Comparison of ENCODE assay signal across 8 cellular contexts in the genomic region with DNA sequence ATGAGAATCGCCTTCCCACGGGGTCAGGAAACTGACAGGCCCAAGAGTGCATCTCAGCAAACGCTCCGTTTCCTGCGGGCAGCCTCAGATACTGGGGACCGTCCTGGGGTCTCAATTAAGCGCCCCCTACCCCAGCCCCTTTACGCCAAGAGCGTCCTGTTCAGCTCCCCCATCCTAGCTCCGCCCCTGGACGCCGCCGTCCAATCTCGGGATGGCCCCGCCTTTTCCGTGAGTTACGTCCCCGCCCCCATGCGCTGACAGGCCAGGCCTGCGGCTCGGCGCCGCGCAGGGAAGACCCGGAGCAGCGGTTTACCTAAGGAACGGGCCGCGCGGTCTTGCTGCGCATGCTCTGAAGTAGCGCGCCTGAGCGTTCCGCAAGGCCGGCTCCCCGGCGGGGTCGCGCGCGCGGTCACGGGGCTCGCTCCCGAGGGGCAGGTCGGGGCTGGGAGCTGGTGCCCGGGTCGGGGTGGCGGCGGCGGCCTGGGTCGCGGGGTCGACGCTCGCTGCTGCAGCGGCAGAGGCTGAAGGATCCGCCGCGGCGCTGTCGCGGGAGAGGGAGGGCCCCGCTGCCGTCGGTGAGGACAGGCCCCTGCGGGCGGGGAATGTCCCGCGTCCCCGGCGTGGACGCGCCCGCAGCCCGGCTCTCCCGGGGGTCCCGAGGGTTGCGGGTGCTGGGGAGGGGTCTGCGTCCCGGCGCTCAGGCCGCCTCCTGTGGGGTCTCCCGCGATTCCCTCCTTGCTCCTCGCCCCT. TPM values are rescaled to one million over a fixed set of nuclear protein-coding genes. Genes with fewer than 3 reads are reported as not detected.
DNase-seq lines count a peak whose midpoint lies in the region; ATAC-seq and TF ChIP-seq lines count a peak whose summit lies in the region.

A gene with protein sequence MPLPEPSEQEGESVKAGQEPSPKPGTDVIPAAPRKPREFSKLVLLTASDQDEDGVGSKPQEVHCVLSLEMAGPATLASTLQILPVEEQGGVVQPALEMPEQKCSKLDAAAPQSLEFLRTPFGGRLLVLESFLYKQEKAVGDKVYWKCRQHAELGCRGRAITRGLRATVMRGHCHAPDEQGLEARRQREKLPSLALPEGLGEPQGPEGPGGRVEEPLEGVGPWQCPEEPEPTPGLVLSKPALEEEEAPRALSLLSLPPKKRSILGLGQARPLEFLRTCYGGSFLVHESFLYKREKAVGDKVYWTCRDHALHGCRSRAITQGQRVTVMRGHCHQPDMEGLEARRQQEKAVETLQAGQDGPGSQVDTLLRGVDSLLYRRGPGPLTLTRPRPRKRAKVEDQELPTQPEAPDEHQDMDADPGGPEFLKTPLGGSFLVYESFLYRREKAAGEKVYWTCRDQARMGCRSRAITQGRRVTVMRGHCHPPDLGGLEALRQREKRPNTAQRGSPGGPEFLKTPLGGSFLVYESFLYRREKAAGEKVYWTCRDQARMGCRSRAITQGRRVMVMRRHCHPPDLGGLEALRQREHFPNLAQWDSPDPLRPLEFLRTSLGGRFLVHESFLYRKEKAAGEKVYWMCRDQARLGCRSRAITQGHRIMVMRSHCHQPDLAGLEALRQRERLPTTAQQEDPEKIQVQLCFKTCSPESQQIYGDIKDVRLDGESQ (plus strand): TSS at position 352 of the 750 bp plus-strand sequence. CDS start 17,755 bp downstream, outside the sequence.

- TF ChIP-seq POLR2A in Peyer's patch (IDR thresholded peaks at IDR 0.05): peak; percentile 51 to 65

- peak; percentile 88 for DNase-seq in DMS79 treated with DMSO at 0.1 percent for 48 hours (lab: John Stamatoyannopoulos, UW)
- DNase-seq in Peyer's patch: peak; percentile 99 to 100 (median 99)
- peak; percentile 99 for DNase-seq in activated T-cell treated with anti-CD3 and anti-CD28 coated beads, Interleukin-2, amount 50 U/mL, for 48 hours
- peak; percentile 98 for DNase-seq in stimulated activated CD8-positive, alpha-beta memory T cell treated with anti-CD3 and anti-CD28 coated beads, Interleukin-7, amount 100 ng/mL, for 1 hour (ENCODE audit: low read depth in 2 of 2)

- H3K9me3 ChIP-seq in KOPT-K1 (ENCODE audit: insufficient read depth, low read length, poor library complexity, severe bottlenecking): no peaks in the 10 kb centered on the region
- no peaks in the 10 kb centered on the region for H3K9me3 ChIP-seq in Peyer's patch
- H3K9me3 ChIP-seq in esophagus (ENCODE audit: control insufficient read depth in 2 of 2, insufficient read depth in 1 of 2, low read depth in 1 of 2, low read length in 1 of 2): no peaks in the 10 kb centered on the region
- H3K9me3 ChIP-seq in muscle layer of colon (ENCODE audit: low read length): no peaks in the 10 kb centered on the region

- H3K9ac ChIP-seq in muscle layer of colon (ENCODE audit: low read length): peak within 1 kb of the TSS; percentile 92

- H3K27me3 ChIP-seq in Peyer's patch (no peaks in the 10 kb centered on the region), esophagus (ENCODE audit: control insufficient read depth in 1 of 2, insufficient read depth in 2 of 2, low read length in 2 of 2) (no peaks in the 10 kb centered on the region), muscle layer of colon (ENCODE audit: control insufficient read depth in 1 of 2, insufficient read depth in 2 of 2, low read length in 2 of 2) (no peaks in the 10 kb centered on the region)

- peak within 1 kb of the TSS; percentile 51 for H3K27ac ChIP-seq in KOPT-K1 (ENCODE audit: low read depth, low read length, poor library complexity, severe bottlenecking)
- H3K27ac ChIP-seq in Peyer's patch: peak within 1 kb of the TSS; percentile 80 to 89 (median 86)
- H3K27ac ChIP-seq in esophagus (ENCODE audit: low read depth in 2 of 2, low read length in 1 of 2): peak within 1 kb of the TSS; percentile 82 to 89
- peak within 1 kb of the TSS; percentile 85 for H3K27ac ChIP-seq in muscle layer of colon (ENCODE audit: low read depth, low read length)

- H3K36me3 ChIP-seq in KOPT-K1 (ENCODE audit: insufficient read depth, low read length) (peaks cover 17% of the 10 kb centered on the region; the same call in 1 of the 2 replicates), Peyer's patch (peaks cover 0 to 20% (median 0%) of the 10 kb centered on the region in 3 donors), esophagus (ENCODE audit: control insufficient read depth in 2 of 2, insufficient read depth in 2 of 2, low read length in 1 of 2) (peaks cover 2 to 4% of the 10 kb centered on the region in 2 donors), muscle layer of colon (ENCODE audit: insufficient read depth, low read length) (peaks cover 16% of the 10 kb centered on the region)

- H3K4me1 ChIP-seq in Peyer's patch: peaks cover 0 to 15% (median 2%) of the 10 kb centered on the region in 4 donors
- H3K4me1 ChIP-seq in esophagus (ENCODE audit: control insufficient read depth in 2 of 2, insufficient read depth in 2 of 2, low read length in 1 of 2): peaks cover 0 to 6% of the 10 kb centered on the region in 2 donors
- peaks cover 14% of the 10 kb centered on the region for H3K4me1 ChIP-seq in muscle layer of colon (ENCODE audit: insufficient read depth, low read length)

- peak; percentile 88 for ATAC-seq in GM21825 (IDR thresholded peaks at IDR 0.05; ENCODE audit: unreplicated experiment)

- H3K4me3 ChIP-seq in Peyer's patch (peak within 1 kb of the TSS; percentile 76 to 89 (median 87)), esophagus (ENCODE audit: low read depth in 1 of 2, low read length in 2 of 2) (peak within 1 kb of the TSS; percentile 61 to 73), muscle layer of colon (ENCODE audit: low read depth in 1 of 2, low read length in 2 of 2) (peak within 1 kb of the TSS; percentile 74 to 96)

- TF ChIP-seq CTCF in Peyer's patch (IDR thresholded peaks at IDR 0.05): peak in 1 of 6 experiments; percentile 22

- WGBS in esophagus, 2 donors: 0 to 1% methylated on average over 54 to 87 of the region's 87 CpGs

RNA-seq across cellular contexts. Expression of the gene that starts here (rescaled TPM):
- 10 to 100 TPM; 30.1 to 67.4 (median 46.8) TPM for total RNA-seq in Peyer's patch
- polyA plus RNA-seq in esophagus: 10 to 100 TPM; 12.9 to 20.2 TPM

Comparison
In these comparisons a context has a peak if more than half of its experiments do, and no peak if none do; other contexts are left out.
1. Peak in every context shown above with its lines: DNase-seq, ATAC-seq, H3K4me3 ChIP-seq and H3K27ac ChIP-seq.